1 cellular context compared by ENCODE assay signal in the genomic region with DNA sequence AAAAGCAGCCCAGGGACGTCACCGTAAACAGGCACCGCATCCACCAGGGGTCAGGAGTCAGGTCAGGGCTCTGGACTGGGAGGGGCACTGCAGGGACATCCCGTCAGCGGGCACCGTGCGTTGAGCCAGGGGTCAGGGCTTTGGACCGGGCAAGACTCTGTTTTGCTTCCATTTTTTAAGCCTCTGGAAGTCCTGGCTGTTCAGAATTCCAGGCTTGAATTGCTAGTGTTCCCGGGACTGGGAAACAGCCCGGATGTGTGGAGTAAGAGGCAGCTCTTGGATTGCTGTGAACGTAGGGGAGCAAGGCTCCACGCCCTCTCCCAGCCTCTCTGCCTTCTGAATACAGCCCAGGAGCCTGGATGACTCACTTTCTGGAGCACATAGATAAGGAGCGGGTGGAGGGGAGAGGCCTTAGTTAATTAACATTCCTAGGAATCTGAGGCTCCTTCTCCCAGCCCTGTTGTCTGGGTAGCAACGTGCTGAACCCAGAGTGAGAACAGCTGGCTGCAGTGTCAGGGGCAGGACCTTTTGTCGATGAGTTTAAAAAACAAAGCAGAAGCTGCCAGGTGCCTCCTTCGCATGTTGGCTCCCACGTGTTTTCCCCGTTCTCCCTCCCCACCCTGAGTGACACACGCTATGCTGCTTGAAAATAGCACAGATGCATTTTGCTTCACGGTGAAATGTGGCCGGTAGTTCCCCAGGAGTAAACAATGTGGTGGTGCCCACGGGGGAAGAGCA.
TF ChIP-seq lines count a peak whose summit lies in the region.

No MANE protein-coding gene starts in this region.

TF ChIP-seq in HepG2, 621 proteins besides CTCF, POLR2A, EP300 and RAD21 (continued from another document and continues in another):
- TF ChIP-seq U2AF2 (IDR thresholded peaks at IDR 0.05; ENCODE audit: low read depth, low read length) (no peak), SP4 (CRISPR knock-in tag; IDR thresholded peaks at IDR 0.05) (0 out of 2 replicates have a peak, but pooled peaks have one; percentile 21), FOXP4 (CRISPR knock-in tag; IDR thresholded peaks at IDR 0.05) (peak; percentile 64; the same call in 1 of the 2 replicates), ZBTB25 (CRISPR knock-in tag; IDR thresholded peaks at IDR 0.05) (no peak), ZNF136 (CRISPR knock-in tag; IDR thresholded peaks at IDR 0.05; ENCODE audit: low read depth) (no peak), TOE1 (CRISPR knock-in tag; IDR thresholded peaks at IDR 0.05) (no peak), NFE2L2 (IDR thresholded peaks at IDR 0.05; ENCODE audit: low read length) (no peak), ZNF687 (CRISPR knock-in tag; IDR thresholded peaks at IDR 0.05) (peak; percentile 92), TCF7L2 (IDR thresholded peaks at IDR 0.05; ENCODE audit: low read depth, low read length) (no peak), SPEN (CRISPR knock-in tag; IDR thresholded peaks at IDR 0.05; ENCODE audit: low read depth) (no peak), MAF1 (CRISPR knock-in tag; IDR thresholded peaks at IDR 0.05; ENCODE audit: borderline replicate concordance) (no peak), RNF2 (conservative IDR thresholded peaks at IDR 0.05; ENCODE audit: low read depth) (no peak), ZFX (CRISPR knock-in tag; IDR thresholded peaks at IDR 0.05; ENCODE audit: low read depth) (peak; percentile 22; the same call in 1 of the 2 replicates), CBX1 (IDR thresholded peaks at IDR 0.05; ENCODE audit: low read depth) (no peak), FOXK1 (CRISPR knock-in tag; IDR thresholded peaks at IDR 0.05; ENCODE audit: borderline replicate concordance, low read depth) (no peak), KDM3A (CRISPR knock-in tag; IDR thresholded peaks at IDR 0.05; ENCODE audit: low read depth) (no peak), TRIM22 (IDR thresholded peaks at IDR 0.05) (no peak), TFDP2 (CRISPR knock-in tag; IDR thresholded peaks at IDR 0.05) (no peak), CERS6 (CRISPR knock-in tag; IDR thresholded peaks at IDR 0.05) (no peak), ZNF710 (CRISPR knock-in tag; IDR thresholded peaks at IDR 0.05; ENCODE audit: borderline replicate concordance) (0 out of 2 replicates have a peak, but pooled peaks have one; percentile 36), PLSCR1 (CRISPR knock-in tag; IDR thresholded peaks at IDR 0.05; ENCODE audit: borderline replicate concordance) (no peak), SNRNP70 (IDR thresholded peaks at IDR 0.05; ENCODE audit: low read depth, low read length) (no peak), ZEB1 (IDR thresholded peaks at IDR 0.05; ENCODE audit: insufficient replicate concordance, low read depth) (no peak), ZNF264 (CRISPR knock-in tag; IDR thresholded peaks at IDR 0.05) (no peak), CENPX (CRISPR knock-in tag; IDR thresholded peaks at IDR 0.05) (no peak), NFIB (CRISPR knock-in tag; IDR thresholded peaks at IDR 0.05; ENCODE audit: borderline replicate concordance) (no peak), FOXO4 (CRISPR knock-in tag; conservative IDR thresholded peaks at IDR 0.05) (no peak), RFXAP (CRISPR knock-in tag; IDR thresholded peaks at IDR 0.05; ENCODE audit: borderline replicate concordance) (no peak), SOX5 (CRISPR knock-in tag; IDR thresholded peaks at IDR 0.05; ENCODE audit: borderline replicate concordance) (peak; percentile 10; the same call in 1 of the 2 replicates), SNAI1 (CRISPR knock-in tag; IDR thresholded peaks at IDR 0.05; ENCODE audit: borderline replicate concordance) (no peak), SP5 (CRISPR knock-in tag; IDR thresholded peaks at IDR 0.05; ENCODE audit: borderline replicate concordance, low read depth) (peak; percentile 86), ZNF839 (CRISPR knock-in tag; IDR thresholded peaks at IDR 0.05; ENCODE audit: borderline replicate concordance) (no peak), HES4 (CRISPR knock-in tag; IDR thresholded peaks at IDR 0.05; ENCODE audit: borderline replicate concordance) (no peak), ZNF317 (CRISPR knock-in tag; IDR thresholded peaks at IDR 0.05) (no peak)
- TF ChIP-seq, protein P1, sequence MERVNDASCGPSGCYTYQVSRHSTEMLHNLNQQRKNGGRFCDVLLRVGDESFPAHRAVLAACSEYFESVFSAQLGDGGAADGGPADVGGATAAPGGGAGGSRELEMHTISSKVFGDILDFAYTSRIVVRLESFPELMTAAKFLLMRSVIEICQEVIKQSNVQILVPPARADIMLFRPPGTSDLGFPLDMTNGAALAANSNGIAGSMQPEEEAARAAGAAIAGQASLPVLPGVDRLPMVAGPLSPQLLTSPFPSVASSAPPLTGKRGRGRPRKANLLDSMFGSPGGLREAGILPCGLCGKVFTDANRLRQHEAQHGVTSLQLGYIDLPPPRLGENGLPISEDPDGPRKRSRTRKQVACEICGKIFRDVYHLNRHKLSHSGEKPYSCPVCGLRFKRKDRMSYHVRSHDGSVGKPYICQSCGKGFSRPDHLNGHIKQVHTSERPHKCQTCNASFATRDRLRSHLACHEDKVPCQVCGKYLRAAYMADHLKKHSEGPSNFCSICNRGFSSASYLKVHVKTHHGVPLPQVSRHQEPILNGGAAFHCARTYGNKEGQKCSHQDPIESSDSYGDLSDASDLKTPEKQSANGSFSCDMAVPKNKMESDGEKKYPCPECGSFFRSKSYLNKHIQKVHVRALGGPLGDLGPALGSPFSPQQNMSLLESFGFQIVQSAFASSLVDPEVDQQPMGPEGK (CRISPR knock-in tag; IDR thresholded peaks at IDR 0.05) = peak; percentile 84
- TF ChIP-seq, protein P2, sequence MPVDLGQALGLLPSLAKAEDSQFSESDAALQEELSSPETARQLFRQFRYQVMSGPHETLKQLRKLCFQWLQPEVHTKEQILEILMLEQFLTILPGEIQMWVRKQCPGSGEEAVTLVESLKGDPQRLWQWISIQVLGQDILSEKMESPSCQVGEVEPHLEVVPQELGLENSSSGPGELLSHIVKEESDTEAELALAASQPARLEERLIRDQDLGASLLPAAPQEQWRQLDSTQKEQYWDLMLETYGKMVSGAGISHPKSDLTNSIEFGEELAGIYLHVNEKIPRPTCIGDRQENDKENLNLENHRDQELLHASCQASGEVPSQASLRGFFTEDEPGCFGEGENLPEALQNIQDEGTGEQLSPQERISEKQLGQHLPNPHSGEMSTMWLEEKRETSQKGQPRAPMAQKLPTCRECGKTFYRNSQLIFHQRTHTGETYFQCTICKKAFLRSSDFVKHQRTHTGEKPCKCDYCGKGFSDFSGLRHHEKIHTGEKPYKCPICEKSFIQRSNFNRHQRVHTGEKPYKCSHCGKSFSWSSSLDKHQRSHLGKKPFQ (CRISPR knock-in tag; IDR thresholded peaks at IDR 0.05; ENCODE audit: insufficient replicate concordance) = no peak
